In genomic region chr4:73727685-73728084, GRCh38 we compare ENCODE assay signal across 15 cellular contexts. TPM values are rescaled to one million over a fixed set of nuclear protein-coding genes. Genes with fewer than 3 reads are reported as not detected.
A peak's percentile ranks its signal among the peaks of the same experiment; 100 is the strongest.
DNase-seq lines count a peak whose midpoint lies in the region; ATAC-seq and TF ChIP-seq lines count a peak whose summit lies in the region.
"Had no signal": no experiment of that assay in that cellular context is flagged by ENCODE, and none has a peak within 500 bp of the region (broad histone marks: within the 10 kb centered on the region; RNA-seq: fewer than 3 reads in every experiment).

No MANE protein-coding gene starts in this region.

- TF ChIP-seq POLR2A in erythroblast (IDR thresholded peaks at IDR 0.05; ENCODE audit: low read length), result no peak
- TF ChIP-seq POLR2A in adrenal gland (IDR thresholded peaks at IDR 0.05), result no peak

- 88 to 96% (median 92%) methylated on average over 8 of the region's 8 CpGs for WGBS in adrenal gland, 4 donors

- intact Hi-C loops in adrenal gland (cut with DNase I), result no loop called here

- H3K9me3 ChIP-seq in adrenal gland (replicated peaks in 1 of 3), result no peaks in the 10 kb centered on the region
- H3K9me3 ChIP-seq: tibial artery had no signal

- peaks cover 0 to 33% of the 10 kb centered on the region in 2 donors for H3K4me1 ChIP-seq in adrenal gland (replicated peaks in 1 of 2)

- ATAC-seq in GM18499 (IDR thresholded peaks at IDR 0.05; ENCODE audit: insufficient read depth, unreplicated experiment) (peak; percentile 74), GM21619 (IDR thresholded peaks at IDR 0.05; ENCODE audit: unreplicated experiment) (peak; percentile 68), HG03354 (IDR thresholded peaks at IDR 0.05; ENCODE audit: poor library complexity, severe bottlenecking, unreplicated experiment) (peak; percentile 88), HG03457 (IDR thresholded peaks at IDR 0.05; ENCODE audit: unreplicated experiment) (no peak)

- no peaks in the 10 kb centered on the region for H3K36me3 ChIP-seq in adrenal gland (replicated peaks in 1 of 2)
- H3K36me3 ChIP-seq: tibial artery had no signal

- H3K4me3 ChIP-seq in adrenal gland, result no peak overlapping the region
- H3K4me3 ChIP-seq: dorsolateral prefrontal cortex, tibial artery had no signal

- no peak for TF ChIP-seq CTCF in adrenal gland (IDR thresholded peaks at IDR 0.05)

- DNase-seq in epithelial cell of prostate (ENCODE audit: low read depth, low spot score), result no peak
- DNase-seq in erythroblast (lab: John Stamatoyannopoulos, UW), result no peak
- no peak for DNase-seq in adrenal gland
- no peak for DNase-seq in NOMO-1 treated with dmso at 0.1 percent for 144 hours (lab: John Stamatoyannopoulos, UW; ENCODE audit: unreplicated experiment)
- DNase-seq: activated CD4-positive, alpha-beta T cell treated with anti-CD3 and anti-CD28 coated beads for 4 hours; activated gamma-delta T cell; dorsolateral prefrontal cortex; GF-D8; hippocampal formation; NCI-H446; tibial artery had no signal

- H3K27ac ChIP-seq in epithelial cell of prostate (peak overlapping the region; percentile 56), adrenal gland (no peak overlapping the region)
- H3K27ac ChIP-seq: dorsolateral prefrontal cortex, tibial artery had no signal

- no peaks in the 10 kb centered on the region for H3K27me3 ChIP-seq in adrenal gland
- H3K27me3 ChIP-seq: tibial artery had no signal

RNA-seq across cellular contexts. Expression of gene CXCL8, which starts 12.7 kb away (rescaled TPM):
- 1 to 10 TPM in 7 of 8 donors, under 1 TPM in 1; 0.52 to 3.1 (median 1.6) TPM for total RNA-seq in adrenal gland
- 1 to 10 TPM; 1.9 to 3.4 (median 2.1) TPM for polyA plus RNA-seq in adrenal gland
